ENCODE assay signal across 8 cellular contexts in the genomic region with DNA sequence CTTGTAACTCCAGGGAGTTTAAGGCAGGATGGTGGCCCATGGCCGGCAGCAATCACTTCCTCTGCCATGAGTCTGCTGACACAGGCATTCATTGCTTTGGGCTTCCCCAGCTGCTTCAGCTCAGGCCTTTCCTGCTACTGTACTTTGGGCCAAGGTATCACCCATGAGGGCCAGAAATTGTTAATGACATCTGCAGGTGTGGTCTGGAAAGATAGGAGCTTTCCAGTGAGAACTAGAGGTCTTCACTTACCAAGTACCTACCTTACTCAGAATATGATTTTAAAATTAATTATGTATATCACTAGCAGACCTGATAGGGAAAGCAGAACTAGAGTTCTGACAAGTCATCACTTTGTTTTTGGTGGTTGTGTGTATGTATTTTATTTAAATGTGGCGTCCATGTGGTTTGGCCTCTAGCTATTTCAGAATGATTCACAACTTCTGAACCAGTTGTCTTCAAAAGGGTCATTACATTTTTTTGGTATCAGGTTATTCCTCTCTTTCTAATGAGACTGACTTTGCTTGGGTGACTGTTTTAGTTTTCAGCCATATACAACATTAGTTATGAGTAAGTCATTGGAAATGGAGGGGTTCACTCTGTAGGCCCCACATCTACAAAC. TPM values are rescaled to one million over a fixed set of nuclear protein-coding genes. Genes with fewer than 3 reads are reported as not detected.
DNase-seq lines count a peak whose midpoint lies in the region; ATAC-seq and TF ChIP-seq lines count a peak whose summit lies in the region.

No MANE protein-coding gene starts in this region.

- no peak overlapping the region for H3K4me3 Mint-ChIP-seq in endodermal cell

- no peak overlapping the region for H3K27ac Mint-ChIP-seq in endodermal cell

- no peaks in the 10 kb centered on the region for H3K36me3 Mint-ChIP-seq in endodermal cell (ENCODE audit: low read depth)

- H3K9me3 Mint-ChIP-seq in endodermal cell = peaks cover 2% of the 10 kb centered on the region

- no peaks in the 10 kb centered on the region for H3K36me3 ChIP-seq in tibial nerve
- H3K36me3 ChIP-seq in endodermal cell (ENCODE audit: control insufficient read depth, insufficient read depth, low read length) = no peaks in the 10 kb centered on the region

- no peak overlapping the region for H3K9ac ChIP-seq in endodermal cell (ENCODE audit: extremely low read depth, low read length, poor library complexity, severe bottlenecking)

- H3K4me3 ChIP-seq in tibial nerve = peak overlapping the region; percentile 24 to 64 (median 52)
- no peak overlapping the region for H3K4me3 ChIP-seq in endodermal cell (ENCODE audit: low read length)

- DNase-seq in CD1c-positive myeloid dendritic cell (ENCODE audit: extremely low spot score) = peak; percentile 62
- peak; percentile 56 for DNase-seq in HS-5 (ENCODE audit: low read depth)
- peak; percentile 62 to 84 for DNase-seq in foreskin keratinocyte
- DNase-seq in tibial nerve (ENCODE audit: low spot score in 2 of 2) = no peak
- DNase-seq in hippocampal formation (lab: John Stamatoyannopoulos, UW) = no peak
- DNase-seq in DMS79 treated with DMSO at 0.1 percent for 48 hours (lab: John Stamatoyannopoulos, UW) = no peak
- DNase-seq in endodermal cell = no peak

- H3K27ac ChIP-seq in foreskin keratinocyte = no peak overlapping the region
- peak overlapping the region in 3 of 4 donors; percentile 25 to 97 (median 88) for H3K27ac ChIP-seq in tibial nerve
- no peak overlapping the region for H3K27ac ChIP-seq in endodermal cell (ENCODE audit: low read depth, low read length)

- H3K9me3 ChIP-seq in tibial nerve (no peaks in the 10 kb centered on the region), endodermal cell (ENCODE audit: control insufficient read depth, low read length) (no peaks in the 10 kb centered on the region)

- no peak for TF ChIP-seq POLR2A in tibial nerve (IDR thresholded peaks at IDR 0.05)

- H3K4me1 ChIP-seq in foreskin keratinocyte (peaks cover 8% of the 10 kb centered on the region), tibial nerve (peaks cover 0 to 76% (median 21%) of the 10 kb centered on the region in 4 donors), endodermal cell (ENCODE audit: control insufficient read depth, insufficient read depth, low read length) (no peaks in the 10 kb centered on the region)

- peak in 1 of 2 donors; percentile 46 for TF ChIP-seq EP300 in tibial nerve (IDR thresholded peaks at IDR 0.05)

- 46 to 52% methylated on average over 2 of the region's 2 CpGs for WGBS in tibial nerve, 2 donors
- WGBS in endodermal cell (ENCODE audit: insufficient coverage in 1 of 2, insufficient read length in 1 of 2), 2 experiments = 93% methylated on average over 2 of the region's 2 CpGs; no CpG with 5 or more reads in 1 of the 2 experiments

- peak; percentile 59 for ATAC-seq in GM21423 (IDR thresholded peaks at IDR 0.05; ENCODE audit: unreplicated experiment)
- ATAC-seq in foreskin keratinocyte = peak; percentile 67

- TF ChIP-seq CTCF in foreskin keratinocyte (conservative IDR thresholded peaks at IDR 0.05) (no peak), tibial nerve (IDR thresholded peaks at IDR 0.05) (no peak), endodermal cell (conservative IDR thresholded peaks at IDR 0.05) (no peak)

- H3K27me3 Mint-ChIP-seq in endodermal cell (ENCODE audit: insufficient read depth) = peaks cover 50% of the 10 kb centered on the region

- peaks cover 16% of the 10 kb centered on the region for H3K4me1 Mint-ChIP-seq in endodermal cell

- H3K27me3 ChIP-seq in foreskin keratinocyte (peaks cover 26% of the 10 kb centered on the region), tibial nerve (no peaks in the 10 kb centered on the region), endodermal cell (ENCODE audit: control insufficient read depth, insufficient read depth, low read length, poor library complexity, severe bottlenecking) (peaks cover 69% of the 10 kb centered on the region)

RNA-seq across cellular contexts. Expression of gene RGL1, which starts 2.7 kb away (rescaled TPM):
- total RNA-seq in foreskin keratinocyte = 1.1 and 1.2 TPM in 2 replicates
- polyA plus RNA-seq in foreskin keratinocyte = 0.34 and 0.37 TPM in 2 replicates
- 10 to 100 TPM; 57.3 to 81.8 (median 68.1) TPM for total RNA-seq in tibial nerve
- total RNA-seq in endodermal cell = 1 to 10 TPM in 1 of 2 donors, under 1 TPM in 1; 0.15 to 2.6 TPM
- 12.9 TPM for polyA plus RNA-seq in endodermal cell (2013, experiment 1 of 2)
- 15.7 TPM for polyA plus RNA-seq in endodermal cell (2013, experiment 2 of 2)

Comparison
In these comparisons a context has a peak if more than half of its experiments do, and no peak if none do; other contexts are left out.
1. DNase-seq: peak in CD1c-positive myeloid dendritic cell (single experiment), HS-5 (single experiment) and foreskin keratinocyte (2 of 2); none in tibial nerve (0 of 2), hippocampal formation (0 of 2), DMS79 treated with DMSO at 0.1 percent for 48 hours (single experiment) and endodermal cell (single experiment).
2. H3K27ac ChIP-seq: peak in tibial nerve (3 of 4); none in foreskin keratinocyte (single experiment) and endodermal cell (single experiment).
3. RNA of gene RGL1, which starts 2.7 kb away (total RNA-seq): 57.3 to 81.8 TPM in tibial nerve; 0.15 to 2.6 TPM in endodermal cell and 1.1 to 1.2 TPM in foreskin keratinocyte; every median in the first group is over 10 times any median in the second.